Comparison of ENCODE assay signal across 8 cellular contexts in genomic region chr6:19804362-19805145, GRCh38. TPM values are rescaled to one million over a fixed set of nuclear protein-coding genes. Genes with fewer than 3 reads are reported as not detected.
DNase-seq lines count a peak whose midpoint lies in the region; ATAC-seq lines count a peak whose summit lies in the region.

No MANE protein-coding gene starts in this region.

- H3K9ac ChIP-seq in skeletal muscle satellite cell (ENCODE audit: low read depth, low read length), result peak overlapping the region; percentile 98

- H3K9me3 Mint-ChIP-seq in central memory CD8-positive, alpha-beta T cell, result no peaks in the 10 kb centered on the region
- H3K9me3 Mint-ChIP-seq in immature natural killer cell, result peaks cover 0 to 3% (median 0%) of the 10 kb centered on the region in 6 donors

- H3K4me1 ChIP-seq in skeletal muscle satellite cell (ENCODE audit: control insufficient read depth, insufficient read depth, low read length), result peaks cover 28% of the 10 kb centered on the region

- no peak overlapping the region for H3K27ac Mint-ChIP-seq in central memory CD8-positive, alpha-beta T cell (ENCODE audit: low read depth)
- no peak overlapping the region for H3K27ac Mint-ChIP-seq in immature natural killer cell

- H3K36me3 ChIP-seq in skeletal muscle satellite cell (ENCODE audit: insufficient read depth, low read length), result no peaks in the 10 kb centered on the region

- H3K9me3 ChIP-seq in skeletal muscle satellite cell (replicated peaks; ENCODE audit: low read length), result no peaks in the 10 kb centered on the region

- ATAC-seq in GM18498 (IDR thresholded peaks at IDR 0.05; ENCODE audit: unreplicated experiment) (peak; percentile 99), HG02840 (IDR thresholded peaks at IDR 0.05; ENCODE audit: low FRiP score, unreplicated experiment) (peak; percentile 66)
- ATAC-seq in central memory CD8-positive, alpha-beta T cell (replicated peaks; ENCODE audit: extremely low read depth, poor library complexity, severe bottlenecking), result peak; percentile 32

- peaks cover 40% of the 10 kb centered on the region for H3K27me3 Mint-ChIP-seq in central memory CD8-positive, alpha-beta T cell
- peaks cover 9 to 19% (median 13%) of the 10 kb centered on the region in 3 donors for H3K27me3 Mint-ChIP-seq in immature natural killer cell (ENCODE audit: low read depth in 3 of 3)

- no peaks in the 10 kb centered on the region for H3K36me3 Mint-ChIP-seq in central memory CD8-positive, alpha-beta T cell (ENCODE audit: insufficient read depth)
- H3K36me3 Mint-ChIP-seq in immature natural killer cell, result no peaks in the 10 kb centered on the region

- DNase-seq in NCI-H1436 treated with DMSO at 0.1 percent for 48 hours (lab: John Stamatoyannopoulos, UW) (peak; percentile 74), T1000 (lab: John Stamatoyannopoulos, UW) (peak; percentile 95), immature natural killer cell (peak; percentile 1 to 21 (median 6))
- no peak for DNase-seq in central memory CD8-positive, alpha-beta T cell (ENCODE audit: low spot score in 2 of 2)
- no peak for DNase-seq in effector CD4-positive, alpha-beta T cell

- peak overlapping the region; percentile 57 for H3K4me3 Mint-ChIP-seq in central memory CD8-positive, alpha-beta T cell
- peak overlapping the region; percentile 59 to 75 (median 67) for H3K4me3 Mint-ChIP-seq in immature natural killer cell

- H3K4me1 Mint-ChIP-seq in central memory CD8-positive, alpha-beta T cell, result peaks cover 7% of the 10 kb centered on the region
- H3K4me1 Mint-ChIP-seq in immature natural killer cell, result peaks cover 12 to 17% of the 10 kb centered on the region in 2 donors

- H3K4me3 ChIP-seq in skeletal muscle satellite cell (ENCODE audit: low read length), result peak overlapping the region; percentile 84

- peak overlapping the region; percentile 98 for H3K4me2 ChIP-seq in skeletal muscle satellite cell (ENCODE audit: low read length)

- H3K27me3 ChIP-seq in skeletal muscle satellite cell (ENCODE audit: control insufficient read depth, insufficient read depth, low read length), result no peaks in the 10 kb centered on the region

RNA-seq across cellular contexts. Expression of gene ID4, which starts 32.6 kb away (rescaled TPM):
- polyA plus RNA-seq in immature natural killer cell, result not detected
- total RNA-seq in skeletal muscle satellite cell (2012; rRNA removed), result 1.0 and 2.2 TPM in 2 replicates

Comparison
In these comparisons a context has a peak if more than half of its experiments do, and no peak if none do; other contexts are left out.
1. ATAC-seq: peak in every context shown above with its lines; median percentile 99 in GM18498; 66 in HG02840; 32 in central memory CD8-positive, alpha-beta T cell.
2. DNase-seq: peak in NCI-H1436 treated with DMSO at 0.1 percent for 48 hours (single experiment), T1000 (single experiment) and immature natural killer cell (3 of 3); none in central memory CD8-positive, alpha-beta T cell (0 of 2) and effector CD4-positive, alpha-beta T cell (single experiment).